In the genomic region with DNA sequence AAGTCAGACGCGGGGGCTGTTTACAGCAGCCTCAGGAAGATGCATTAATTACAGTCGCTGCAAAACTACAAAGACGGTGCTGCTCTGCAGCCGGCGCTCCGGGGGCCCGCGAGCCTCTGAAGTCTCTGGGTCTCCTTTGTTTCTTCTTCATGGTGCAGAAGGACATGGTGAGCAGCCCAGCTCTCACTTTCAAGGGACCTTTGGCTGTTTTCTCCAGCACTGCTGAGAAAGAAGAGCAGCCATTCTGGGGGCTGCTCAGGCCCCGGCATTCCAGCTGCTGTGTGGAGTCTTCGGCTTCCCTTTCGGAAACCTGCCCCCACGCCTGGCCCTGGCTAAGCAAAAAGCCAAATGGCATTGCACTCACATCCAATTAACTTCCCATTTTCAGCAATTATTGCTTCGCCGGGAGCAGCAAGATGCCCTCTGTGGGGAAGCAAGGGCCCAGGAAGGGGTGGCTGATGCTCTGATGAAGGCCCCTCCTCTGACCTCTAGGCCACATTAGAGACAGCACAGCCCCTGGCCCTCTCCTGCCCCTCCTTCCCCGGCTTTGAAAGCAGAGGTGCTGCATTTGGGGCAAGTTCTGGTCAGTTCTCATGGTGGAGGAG, we compare ENCODE assay signal across 14 cellular contexts.
"Had no signal": no experiment of that assay in that cellular context is flagged by ENCODE, and none has a peak within 500 bp of the region (broad histone marks: within the 10 kb centered on the region; RNA-seq: fewer than 3 reads in every experiment).

No MANE protein-coding gene starts in this region.

- H3K9me3 ChIP-seq: prostate gland, thoracic aorta had no signal

- DNase-seq: activated CD4-positive, alpha-beta T cell treated with anti-CD3 and anti-CD28 coated beads for 1 hour; activated CD4-positive, alpha-beta T cell treated with anti-CD3 and anti-CD28 coated beads, Interleukin-2, amount 50 U/mL, for 48 hours; activated naive CD8-positive, alpha-beta T cell treated with anti-CD3 and anti-CD28 coated beads, Interleukin-2, amount 10 ng/mL, durations not matched to agents 7 days and 5 days; activated T-cell treated with anti-CD3 and anti-CD28 coated beads, Interleukin-2, amount 50 U/mL, for 4 hours; foreskin melanocyte; mesenchymal stem cell; stimulated activated CD4-positive, alpha-beta T cell treated with anti-CD3 and anti-CD28 coated beads, Interleukin-4, amount 100 ng/mL, for 24 hours; stimulated activated naive CD8-positive, alpha-beta T cell treated with anti-CD3 and anti-CD28 coated beads, Interleukin-15, amount 100 ng/mL, for 72 hours; T-cell; T1000 had no signal

- H3K36me3 ChIP-seq: heart left ventricle, left lung, prostate gland, thoracic aorta had no signal

- H3K4me1 ChIP-seq: heart left ventricle, left lung, prostate gland had no signal

- H3K27ac ChIP-seq: heart left ventricle, left lung, prostate gland, thoracic aorta had no signal

- H3K4me3 ChIP-seq: heart left ventricle, left lung, prostate gland, thoracic aorta had no signal

- ATAC-seq: activated T-cell treated with anti-CD3 and anti-CD28 coated beads, Interleukin-2, amount 50 U/mL, for 4 hours; heart left ventricle; left lung; stimulated activated naive CD8-positive, alpha-beta T cell treated with anti-CD3 and anti-CD28 coated beads, Interleukin-15, amount 100 ng/mL, for 72 hours; T-cell had no signal
